Comparison of ENCODE assay signal across 19 cellular contexts in genomic region chr6:53095716-53096115, GRCh38.
"Had no signal": no experiment of that assay in that cellular context is flagged by ENCODE, and none has a peak within 500 bp of the region (broad histone marks: within the 10 kb centered on the region; RNA-seq: fewer than 3 reads in every experiment).

No MANE protein-coding gene starts in this region.

- DNase-seq: activated CD4-positive, alpha-beta T cell treated with anti-CD3 and anti-CD28 coated beads, Interleukin-2, amount 50 U/mL, for 1 hour; activated CD8-positive, alpha-beta memory T cell treated with anti-CD3 and anti-CD28 coated beads for 24 hours; activated naive CD4-positive, alpha-beta T cell treated with Interleukin-2 at 50 U/mL for 16 hours; activated naive CD8-positive, alpha-beta T cell treated with anti-CD3 and anti-CD28 coated beads, Interleukin-2, amount 50 U/mL, for 24 hours; dermis blood vessel endothelial cell; effector memory CD8-positive, alpha-beta T cell; heart right ventricle; nephron progenitor cell; occipital lobe; right cardiac atrium; stomach; T-helper 2 cell; testis; upper lobe of left lung had no signal

- H3K4me3 ChIP-seq: ascending aorta, gastroesophageal sphincter, heart right ventricle, lung, prostate gland, smooth muscle cell, stomach, testis, upper lobe of left lung had no signal

- ATAC-seq: activated naive CD8-positive, alpha-beta T cell treated with anti-CD3 and anti-CD28 coated beads, Interleukin-2, amount 50 U/mL, for 24 hours; effector memory CD8-positive, alpha-beta T cell; gastroesophageal sphincter; heart right ventricle; right cardiac atrium had no signal
